In genomic region chr6:31897612-31898199, GRCh38 we compare ENCODE assay signal across 1 cellular context.
TF ChIP-seq lines count a peak whose summit lies in the region.

TSS of gene EHMT2 (minus strand) at chr6:31897698. CDS start at chr6:31897677, 21 bp downstream.

TF ChIP-seq in HepG2, 621 proteins besides CTCF, POLR2A, EP300 and RAD21 (continued from another document and continues in another):
- TF ChIP-seq ZNF513 (CRISPR knock-in tag; conservative IDR thresholded peaks at IDR 0.05) (no peak), KDM2A (CRISPR knock-in tag; IDR thresholded peaks at IDR 0.05; ENCODE audit: borderline replicate concordance, low read depth) (peak; percentile 82), GMEB1 (CRISPR knock-in tag; IDR thresholded peaks at IDR 0.05; ENCODE audit: borderline replicate concordance) (peak; percentile 29; the same call in 1 of the 2 replicates), ZNF430 (CRISPR knock-in tag; IDR thresholded peaks at IDR 0.05) (peak; percentile 61; the same call in 1 of the 2 replicates), TAF15 (IDR thresholded peaks at IDR 0.05; ENCODE audit: low read depth, low read length, poor library complexity, severe bottlenecking) (no peak), AGO1 (IDR thresholded peaks at IDR 0.05; ENCODE audit: low read depth, low read length, poor library complexity, severe bottlenecking) (no peak), SMAD1 (CRISPR knock-in tag; IDR thresholded peaks at IDR 0.05; ENCODE audit: borderline replicate concordance, low read depth) (no peak), ZNF614 (CRISPR knock-in tag; IDR thresholded peaks at IDR 0.05; ENCODE audit: borderline replicate concordance) (no peak), ZNF687 (CRISPR knock-in tag; IDR thresholded peaks at IDR 0.05) (peak; percentile 57), RAD51 (IDR thresholded peaks at IDR 0.05; ENCODE audit: borderline replicate concordance) (peak; percentile 67), NCOA2 (CRISPR knock-in tag; IDR thresholded peaks at IDR 0.05) (peak; percentile 13; the same call in 1 of the 2 replicates), BCLAF1 (IDR thresholded peaks at IDR 0.05) (no peak), SKI (IDR thresholded peaks at IDR 0.05; ENCODE audit: partially characterized antibody) (peak; percentile 56), ZZZ3 (CRISPR knock-in tag; IDR thresholded peaks at IDR 0.05; ENCODE audit: borderline replicate concordance) (no peak), ZNF232 (CRISPR knock-in tag; IDR thresholded peaks at IDR 0.05; ENCODE audit: borderline replicate concordance) (no peak), KDM5A (IDR thresholded peaks at IDR 0.05; ENCODE audit: borderline replicate concordance, low read length) (no peak; the same call in 1 of the 2 replicates), NR2C2 (CRISPR knock-in tag; IDR thresholded peaks at IDR 0.05; ENCODE audit: borderline replicate concordance) (0 out of 2 replicates have a peak, but pooled peaks have one; percentile 23), TFDP1 (CRISPR knock-in tag; IDR thresholded peaks at IDR 0.05; ENCODE audit: borderline replicate concordance) (peak; percentile 59; the same call in 1 of the 2 replicates), ZNF598 (CRISPR knock-in tag; IDR thresholded peaks at IDR 0.05; ENCODE audit: borderline replicate concordance) (peak; percentile 97; the same call in 1 of the 2 replicates), ZNF878 (CRISPR knock-in tag; IDR thresholded peaks at IDR 0.05) (peak; percentile 35; the same call in 1 of the 2 replicates), ELF1 (CRISPR knock-in tag; IDR thresholded peaks at IDR 0.05) (peak; percentile 15; the same call in 1 of the 2 replicates), SALL1 (CRISPR knock-in tag; IDR thresholded peaks at IDR 0.05) (peak; percentile 40; the same call in 1 of the 2 replicates), ZEB1 (IDR thresholded peaks at IDR 0.05; ENCODE audit: insufficient replicate concordance, low read depth) (peak; percentile 13), ZBTB40 (IDR thresholded peaks at IDR 0.05) (no peak), ZBTB40 (CRISPR knock-in tag; IDR thresholded peaks at IDR 0.05) (peak; percentile 52; the same call in 1 of the 2 replicates), ZBTB34 (CRISPR knock-in tag; IDR thresholded peaks at IDR 0.05) (no peak), SRSF1 (optimal IDR thresholded peaks at IDR 0.05; ENCODE audit: low read depth, low read length) (peak; percentile 13), ARNTL (CRISPR knock-in tag; IDR thresholded peaks at IDR 0.05) (0 out of 2 replicates have a peak, but pooled peaks have one; percentile 13), IRF2 (CRISPR knock-in tag; IDR thresholded peaks at IDR 0.05) (peak; percentile 31; the same call in 1 of the 2 replicates)
